In genomic region chr2:238528953-238529781, GRCh38 we compare ENCODE assay signal across 9 cellular contexts.
A peak's percentile ranks its signal among the peaks of the same experiment; 100 is the strongest.
DNase-seq lines count a peak whose midpoint lies in the region; ATAC-seq and TF ChIP-seq lines count a peak whose summit lies in the region.
"Had no signal": no experiment of that assay in that cellular context is flagged by ENCODE, and none has a peak within 500 bp of the region (broad histone marks: within the 10 kb centered on the region; RNA-seq: fewer than 3 reads in every experiment).

No MANE protein-coding gene starts in this region.

- H3K36me3 Mint-ChIP-seq in progenitor cell of endocrine pancreas (ENCODE audit: insufficient read depth) = peaks cover 16% of the 10 kb centered on the region
- no peaks in the 10 kb centered on the region for H3K36me3 Mint-ChIP-seq in effector memory CD8-positive, alpha-beta T cell (ENCODE audit: insufficient read depth)

- DNase-seq in GM03348 (ENCODE audit: low spot score) (peak; percentile 40), NCI-H345 (lab: John Stamatoyannopoulos, UW) (peak; percentile 95), choroid plexus epithelial cell (ENCODE audit: low read depth) (peak; percentile 69), progenitor cell of endocrine pancreas (ENCODE audit: low spot score, unreplicated experiment) (no peak), GM10266 (ENCODE audit: extremely low spot score) (no peak), UCSD-AML1 (lab: John Stamatoyannopoulos, UW; ENCODE audit: unreplicated experiment) (no peak)
- no peak for DNase-seq in effector memory CD8-positive, alpha-beta T cell
- DNase-seq: activated T-cell treated with anti-CD3 and anti-CD28 coated beads, Interleukin-2, amount 50 U/mL, for 48 hours; T-helper 2 cell had no signal

- H3K4me1 Mint-ChIP-seq in progenitor cell of endocrine pancreas (ENCODE audit: low read depth) = peaks cover 12% of the 10 kb centered on the region
- no peaks in the 10 kb centered on the region for H3K4me1 Mint-ChIP-seq in effector memory CD8-positive, alpha-beta T cell (ENCODE audit: low read depth in 2 of 2)

- ATAC-seq in effector memory CD8-positive, alpha-beta T cell (replicated peaks) = no peak

- peak; percentile 25 for TF ChIP-seq CTCF in choroid plexus epithelial cell (conservative IDR thresholded peaks at IDR 0.05; ENCODE audit: low read depth, low read length)
- TF ChIP-seq CTCF in progenitor cell of endocrine pancreas (IDR thresholded peaks at IDR 0.05; ENCODE audit: unreplicated experiment) = no peak
- no peak for TF ChIP-seq CTCF in GM10266 (IDR thresholded peaks at IDR 0.05; ENCODE audit: control insufficient read depth, insufficient read depth, low read depth, missing control alignments)

- peak overlapping the region; percentile 42 for H3K27ac Mint-ChIP-seq in progenitor cell of endocrine pancreas
- no peak overlapping the region for H3K27ac Mint-ChIP-seq in effector memory CD8-positive, alpha-beta T cell

- peaks cover 3% of the 10 kb centered on the region for H3K27me3 Mint-ChIP-seq in progenitor cell of endocrine pancreas
- peaks cover 30 to 32% of the 10 kb centered on the region in 2 donors for H3K27me3 Mint-ChIP-seq in effector memory CD8-positive, alpha-beta T cell

- peaks cover 12% of the 10 kb centered on the region for H3K9me3 Mint-ChIP-seq in progenitor cell of endocrine pancreas (ENCODE audit: low read depth)
- no peaks in the 10 kb centered on the region for H3K9me3 Mint-ChIP-seq in effector memory CD8-positive, alpha-beta T cell

- no peak overlapping the region for H3K4me3 Mint-ChIP-seq in progenitor cell of endocrine pancreas (ENCODE audit: low read depth)
- no peak overlapping the region for H3K4me3 Mint-ChIP-seq in effector memory CD8-positive, alpha-beta T cell

- H3K4me3 ChIP-seq in choroid plexus epithelial cell (ENCODE audit: low read depth, low read length) = no peak overlapping the region

Comparison
In these comparisons a context has a peak if more than half of its experiments do, and no peak if none do; other contexts are left out.
1. DNase-seq: peak in GM03348 (single experiment), NCI-H345 (single experiment) and choroid plexus epithelial cell (single experiment); none in progenitor cell of endocrine pancreas (single experiment), effector memory CD8-positive, alpha-beta T cell (0 of 3), GM10266 (single experiment) and UCSD-AML1 (single experiment).